Comparison of ENCODE assay signal across 9 cellular contexts in genomic region chr11:117314840-117315239, GRCh38. TPM values are rescaled to one million over a fixed set of nuclear protein-coding genes. Genes with fewer than 3 reads are reported as not detected.
DNase-seq lines count a peak whose midpoint lies in the region; ATAC-seq and TF ChIP-seq lines count a peak whose summit lies in the region.
"Had no signal": no experiment of that assay in that cellular context is flagged by ENCODE, and none has a peak within 500 bp of the region (broad histone marks: within the 10 kb centered on the region; RNA-seq: fewer than 3 reads in every experiment).

No MANE protein-coding gene starts in this region.

- 34 to 57% methylated on average over 2 to 9 of the region's 10 CpGs for WGBS in esophagus squamous epithelium, 2 donors

- H3K4me1 ChIP-seq in RWPE2 (ENCODE audit: insufficient read depth, poor library complexity, severe bottlenecking) (no peaks in the 10 kb centered on the region), esophagus squamous epithelium (peaks cover 13 to 40% (median 18%) of the 10 kb centered on the region in 3 donors), parathyroid adenoma (peaks cover 6% of the 10 kb centered on the region)

- TF ChIP-seq POLR2A in esophagus squamous epithelium (IDR thresholded peaks at IDR 0.05), result no peak
- TF ChIP-seq POLR2A in erythroblast (IDR thresholded peaks at IDR 0.05; ENCODE audit: low read length), result no peak

- H2AFZ ChIP-seq in parathyroid adenoma, result peak overlapping the region; percentile 89

- no peak for TF ChIP-seq CTCF in RWPE2 (IDR thresholded peaks at IDR 0.05; ENCODE audit: poor library complexity, severe bottlenecking)
- TF ChIP-seq CTCF in esophagus squamous epithelium (IDR thresholded peaks at IDR 0.05), result no peak
- no peak for TF ChIP-seq CTCF in parathyroid adenoma (IDR thresholded peaks at IDR 0.05)

- no peak overlapping the region for H3K9ac ChIP-seq in parathyroid adenoma

- peak; percentile 17 for DNase-seq in Daoy (ENCODE audit: low read depth)
- no peak for DNase-seq in RWPE2 (ENCODE audit: low spot score)
- DNase-seq in esophagus squamous epithelium (lab: John Stamatoyannopoulos, UW), result no peak
- no peak for DNase-seq in NCI-H2196 (lab: John Stamatoyannopoulos, UW; ENCODE audit: unreplicated experiment)
- DNase-seq in T-helper 9 cell, result no peak
- DNase-seq in erythroblast (lab: John Stamatoyannopoulos, UW), result no peak
- no peak for DNase-seq in RKO (ENCODE audit: low spot score)
- DNase-seq: left cardiac atrium had no signal

- no peak for ATAC-seq in RWPE2 (ENCODE audit: low read depth)

- peak overlapping the region; percentile 75 for H3K4me2 ChIP-seq in parathyroid adenoma (ENCODE audit: low read length)

- H3K4me3 ChIP-seq in RWPE2 (ENCODE audit: severe bottlenecking) (peak overlapping the region; percentile 85), esophagus squamous epithelium (peak overlapping the region; percentile 66 to 90 (median 85)), parathyroid adenoma (ENCODE audit: low read depth, low read length) (peak overlapping the region; percentile 57)

- intact Hi-C loops in esophagus squamous epithelium (cut with DNase I), result no loop called here

- H3K9me3 ChIP-seq in RWPE2 (ENCODE audit: severe bottlenecking), result no peaks in the 10 kb centered on the region
- no peaks in the 10 kb centered on the region for H3K9me3 ChIP-seq in esophagus squamous epithelium
- no peaks in the 10 kb centered on the region for H3K9me3 ChIP-seq in parathyroid adenoma (ENCODE audit: control insufficient read depth, low read length)

- H3K36me3 ChIP-seq in RWPE2 (ENCODE audit: low read depth) (no peaks in the 10 kb centered on the region), esophagus squamous epithelium (no peaks in the 10 kb centered on the region), parathyroid adenoma (ENCODE audit: control insufficient read depth, insufficient read depth, low read length) (no peaks in the 10 kb centered on the region)

- no peaks in the 10 kb centered on the region for H3K79me2 ChIP-seq in parathyroid adenoma

- H3K27me3 ChIP-seq in RWPE2 (ENCODE audit: insufficient read depth, poor library complexity, severe bottlenecking), result no peaks in the 10 kb centered on the region
- no peaks in the 10 kb centered on the region for H3K27me3 ChIP-seq in esophagus squamous epithelium
- H3K27me3 ChIP-seq in parathyroid adenoma (ENCODE audit: control insufficient read depth, insufficient read depth, low read length), result no peaks in the 10 kb centered on the region

- H3K27ac ChIP-seq in RWPE2 (ENCODE audit: poor library complexity, severe bottlenecking), result no peak overlapping the region
- H3K27ac ChIP-seq in esophagus squamous epithelium, result peak overlapping the region in 1 of 4 donors; percentile 55
- H3K27ac ChIP-seq in parathyroid adenoma, result no peak overlapping the region

RNA-seq across cellular contexts. Expression of gene BACE1, which starts 1.2 kb away (rescaled TPM):
- 9.3 and 14.8 TPM in 2 replicates for total RNA-seq in Daoy (2014; rRNA removed; shearing (Covaris generic))
- 10 to 100 TPM in 3 of 4 donors, 1 to 10 TPM in 1; 7.0 to 16.9 (median 13.9) TPM for total RNA-seq in esophagus squamous epithelium

RNA-seq across cellular contexts. Expression of gene CEP164, which starts 12.8 kb away (rescaled TPM):
- total RNA-seq in Daoy (2014; rRNA removed; shearing (Covaris generic)), result 28.0 and 31.0 TPM in 2 replicates
- total RNA-seq in esophagus squamous epithelium, result 10 to 100 TPM in 2 of 4 donors, 1 to 10 TPM in 2; 7.3 to 20.0 (median 13.0) TPM

RNA-seq across cellular contexts. Expression of gene BACE1-AS, which starts 23.7 kb away (rescaled TPM):
- 1.4 and 2.9 TPM in 2 replicates for total RNA-seq in Daoy (2014; rRNA removed; shearing (Covaris generic))
- total RNA-seq in esophagus squamous epithelium, result 1 to 10 TPM; 2.0 to 5.7 (median 3.6) TPM
